12 cellular contexts compared by ENCODE assay signal in the genomic region with DNA sequence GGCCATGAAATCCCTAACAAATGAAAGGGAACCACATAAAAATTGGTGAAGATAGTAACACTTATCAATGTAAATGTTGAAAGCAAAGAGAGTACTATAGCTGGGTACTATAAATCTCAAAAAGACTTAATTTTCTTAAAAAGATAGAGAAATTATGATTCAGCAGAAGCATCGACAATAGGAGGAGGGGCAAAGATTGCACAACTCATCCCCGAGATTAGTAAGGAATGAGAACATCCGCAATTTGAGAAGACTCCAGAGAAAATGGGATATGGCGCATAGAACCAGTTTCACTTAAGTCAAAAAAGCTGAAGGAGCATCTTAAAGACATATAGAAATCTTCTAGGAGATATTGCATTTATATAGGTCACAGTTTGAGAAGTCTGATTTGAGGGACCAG.
DNase-seq lines count a peak whose midpoint lies in the region.
"Had no signal": no experiment of that assay in that cellular context is flagged by ENCODE, and none has a peak within 500 bp of the region (broad histone marks: within the 10 kb centered on the region; RNA-seq: fewer than 3 reads in every experiment).

No MANE protein-coding gene starts in this region.

- no peaks in the 10 kb centered on the region for H3K36me3 Mint-ChIP-seq in activated CD4-positive, alpha-beta T cell treated with anti-CD3 and anti-CD28 coated beads, Interleukin-2, amount 10 ng/mL, durations not matched to agents 7 days and 5 days (ENCODE audit: low read depth)
- H3K36me3 Mint-ChIP-seq: CD4-positive, alpha-beta memory T cell had no signal

- peaks cover 3% of the 10 kb centered on the region for H3K27me3 Mint-ChIP-seq in activated CD4-positive, alpha-beta T cell treated with anti-CD3 and anti-CD28 coated beads, Interleukin-2, amount 10 ng/mL, durations not matched to agents 7 days and 5 days

- DNase-seq in NCI-H2171 treated with DMSO at 0.1 percent for 48 hours (lab: John Stamatoyannopoulos, UW) (peak; percentile 37), NCI-H2171 (lab: John Stamatoyannopoulos, UW) (no peak), amniotic epithelial cell (ENCODE audit: low read depth) (peak; percentile 32), iris pigment epithelial cell (ENCODE audit: low read depth) (peak; percentile 36), NCI-H1436 (lab: John Stamatoyannopoulos, UW) (no peak), NCI-H1048 (lab: John Stamatoyannopoulos, UW) (no peak)
- DNase-seq in activated CD4-positive, alpha-beta T cell treated with anti-CD3 and anti-CD28 coated beads, Interleukin-2, amount 10 ng/mL, durations not matched to agents 7 days and 5 days: no peak
- DNase-seq: AML-193; CD4-positive, alpha-beta memory T cell; DMS153; DMS79; GDM1 had no signal

- POLR2A ChIA-PET in activated CD4-positive, alpha-beta T cell treated with anti-CD3 and anti-CD28 coated beads, Interleukin-2, amount 10 ng/mL, durations not matched to agents 7 days and 5 days (lab: Charles Lee): no interaction called here

- no peak overlapping the region for H3K4me3 Mint-ChIP-seq in activated CD4-positive, alpha-beta T cell treated with anti-CD3 and anti-CD28 coated beads, Interleukin-2, amount 10 ng/mL, durations not matched to agents 7 days and 5 days
- H3K4me3 Mint-ChIP-seq: CD4-positive, alpha-beta memory T cell had no signal

- CTCF ChIA-PET in activated CD4-positive, alpha-beta T cell treated with anti-CD3 and anti-CD28 coated beads, Interleukin-2, amount 10 ng/mL, durations not matched to agents 7 days and 5 days (lab: Charles Lee): no interaction called here

- no peaks in the 10 kb centered on the region for H3K4me1 Mint-ChIP-seq in activated CD4-positive, alpha-beta T cell treated with anti-CD3 and anti-CD28 coated beads, Interleukin-2, amount 10 ng/mL, durations not matched to agents 7 days and 5 days

- no peaks in the 10 kb centered on the region for H3K9me3 Mint-ChIP-seq in activated CD4-positive, alpha-beta T cell treated with anti-CD3 and anti-CD28 coated beads, Interleukin-2, amount 10 ng/mL, durations not matched to agents 7 days and 5 days

- H3K27ac Mint-ChIP-seq in activated CD4-positive, alpha-beta T cell treated with anti-CD3 and anti-CD28 coated beads, Interleukin-2, amount 10 ng/mL, durations not matched to agents 7 days and 5 days: no peak overlapping the region
- H3K27ac Mint-ChIP-seq: CD4-positive, alpha-beta memory T cell had no signal

Comparison
In these comparisons a context has a peak if more than half of its experiments do, and no peak if none do; other contexts are left out.
1. DNase-seq: peak in NCI-H2171 treated with DMSO at 0.1 percent for 48 hours (single experiment), amniotic epithelial cell (single experiment) and iris pigment epithelial cell (single experiment); none in NCI-H2171 (single experiment), NCI-H1436 (single experiment), activated CD4-positive, alpha-beta T cell treated with anti-CD3 and anti-CD28 coated beads, Interleukin-2, amount 10 ng/mL, durations not matched to agents 7 days and 5 days (single experiment) and NCI-H1048 (single experiment).